7 cellular contexts compared by ENCODE assay signal in genomic region chr21:31557421-31557955, GRCh38.
DNase-seq lines count a peak whose midpoint lies in the region; ATAC-seq and TF ChIP-seq lines count a peak whose summit lies in the region.

No MANE protein-coding gene starts in this region.

- H3K27me3 Mint-ChIP-seq in IgD-negative memory B cell (peaks cover 27% of the 10 kb centered on the region), endothelial cell (ENCODE audit: unreplicated experiment) (peaks cover 30% of the 10 kb centered on the region)
- H3K27me3 Mint-ChIP-seq in T-helper 2 cell treated with Interferon-gamma antibody and Interleukin-4, amounts not matched to agents 5 μg/mL and 100 μg/mL, for 36 hours (ENCODE audit: low read depth) = peaks cover 61% of the 10 kb centered on the region

- no peak for ATAC-seq in HG02884 (IDR thresholded peaks at IDR 0.05; ENCODE audit: unreplicated experiment)

- no peaks in the 10 kb centered on the region for H3K36me3 Mint-ChIP-seq in IgD-negative memory B cell
- peaks cover 1% of the 10 kb centered on the region for H3K36me3 Mint-ChIP-seq in T-helper 2 cell treated with Interferon-gamma antibody and Interleukin-4, amounts not matched to agents 5 μg/mL and 100 μg/mL, for 36 hours (ENCODE audit: low read depth)
- H3K36me3 Mint-ChIP-seq in endothelial cell (ENCODE audit: low read depth, unreplicated experiment) = peaks cover 24% of the 10 kb centered on the region

- H3K4me1 Mint-ChIP-seq in IgD-negative memory B cell = peaks cover 2 to 18% (median 12%) of the 10 kb centered on the region in 3 donors
- H3K4me1 Mint-ChIP-seq in T-helper 2 cell treated with Interferon-gamma antibody and Interleukin-4, amounts not matched to agents 5 μg/mL and 100 μg/mL, for 36 hours (ENCODE audit: low read depth) = peaks cover 39% of the 10 kb centered on the region
- peaks cover 55% of the 10 kb centered on the region for H3K4me1 Mint-ChIP-seq in endothelial cell (ENCODE audit: unreplicated experiment)

- H3K9me3 Mint-ChIP-seq in IgD-negative memory B cell (no peaks in the 10 kb centered on the region), endothelial cell (ENCODE audit: unreplicated experiment) (no peaks in the 10 kb centered on the region)
- H3K9me3 Mint-ChIP-seq in T-helper 2 cell treated with Interferon-gamma antibody and Interleukin-4, amounts not matched to agents 5 μg/mL and 100 μg/mL, for 36 hours = no peaks in the 10 kb centered on the region

- no peak for TF ChIP-seq CTCF in endothelial cell (IDR thresholded peaks at IDR 0.05; ENCODE audit: unreplicated experiment)

- H3K27ac Mint-ChIP-seq in IgD-negative memory B cell = no peak overlapping the region
- H3K27ac Mint-ChIP-seq in T-helper 2 cell treated with Interferon-gamma antibody and Interleukin-4, amounts not matched to agents 5 μg/mL and 100 μg/mL, for 36 hours = no peak overlapping the region
- peak overlapping the region; percentile 18 for H3K27ac Mint-ChIP-seq in endothelial cell (ENCODE audit: unreplicated experiment)

- DNase-seq in T-helper 2 cell treated with Interferon-gamma antibody and Interleukin-4, amounts not matched to agents 5 μg/mL and 100 μg/mL, for 36 hours (ENCODE audit: low spot score) = peak; percentile 16
- DNase-seq in endothelial cell (ENCODE audit: low spot score) = peak; percentile 43
- DNase-seq in skeletal muscle cell (ENCODE audit: low read depth) = no peak
- no peak for DNase-seq in NK-92 (lab: John Stamatoyannopoulos, UW; ENCODE audit: unreplicated experiment)
- no peak for DNase-seq in mucosa of gallbladder (ENCODE audit: low spot score)

- H3K4me3 ChIP-seq in skeletal muscle cell (ENCODE audit: low read depth, low read length) = peak overlapping the region; percentile 59

- H3K4me3 Mint-ChIP-seq in IgD-negative memory B cell (peak overlapping the region; percentile 75 to 83 (median 81)), endothelial cell (ENCODE audit: unreplicated experiment) (peak overlapping the region; percentile 84)
- peak overlapping the region; percentile 74 for H3K4me3 Mint-ChIP-seq in T-helper 2 cell treated with Interferon-gamma antibody and Interleukin-4, amounts not matched to agents 5 μg/mL and 100 μg/mL, for 36 hours

Comparison
In these comparisons a context has a peak if more than half of its experiments do, and no peak if none do; other contexts are left out.
1. DNase-seq: peak in T-helper 2 cell treated with Interferon-gamma antibody and Interleukin-4, amounts not matched to agents 5 μg/mL and 100 μg/mL, for 36 hours (single experiment) and endothelial cell (single experiment); none in skeletal muscle cell (single experiment), NK-92 (single experiment) and mucosa of gallbladder (single experiment).
2. Peak in every context shown above with its lines, with median percentiles within 50 percentile points of each other: H3K4me3 Mint-ChIP-seq.